In the genomic region with DNA sequence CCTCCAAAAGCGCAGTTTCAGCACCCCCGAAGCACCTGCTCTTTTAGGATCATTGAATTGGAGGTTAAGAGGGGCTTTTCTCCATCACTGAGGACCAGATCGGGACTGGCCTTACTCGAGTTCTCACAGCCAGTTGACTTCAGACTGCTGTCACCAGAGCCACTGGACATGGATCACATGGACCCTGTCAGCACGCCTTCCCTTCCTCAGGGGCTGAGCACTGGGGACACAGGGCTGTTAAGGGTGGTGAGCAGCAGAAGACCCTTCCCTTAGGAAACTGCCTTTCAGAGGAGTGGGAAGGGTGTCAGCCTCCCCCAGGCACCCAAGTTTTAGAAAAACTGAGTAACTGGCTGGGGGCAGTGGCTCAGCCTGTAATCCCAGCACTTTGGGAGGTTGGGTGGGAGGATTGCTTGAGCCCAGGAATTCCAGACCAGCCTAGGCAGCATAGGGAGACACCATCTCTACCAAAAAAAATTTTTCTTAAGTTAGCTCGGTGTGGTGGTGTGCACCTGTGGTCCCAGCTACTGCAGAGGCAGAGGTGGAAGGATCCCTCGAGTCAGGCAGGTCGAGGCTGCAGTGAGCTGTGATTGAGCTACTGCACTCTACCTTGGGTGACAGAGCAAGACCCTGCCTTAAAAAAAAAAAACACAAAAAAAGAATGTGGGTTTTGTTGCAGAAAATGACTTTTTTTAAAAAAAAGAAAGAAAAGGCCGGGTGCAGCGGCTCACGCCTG, we compare ENCODE assay signal across 12 cellular contexts. TPM values are rescaled to one million over a fixed set of nuclear protein-coding genes. Genes with fewer than 3 reads are reported as not detected.
A peak's percentile ranks its signal among the peaks of the same experiment; 100 is the strongest.
DNase-seq lines count a peak whose midpoint lies in the region; ATAC-seq and TF ChIP-seq lines count a peak whose summit lies in the region.
"Had no signal": no experiment of that assay in that cellular context is flagged by ENCODE, and none has a peak within 500 bp of the region (broad histone marks: within the 10 kb centered on the region; RNA-seq: fewer than 3 reads in every experiment).

No MANE protein-coding gene starts in this region.

- intact Hi-C loops in activated CD4-positive, alpha-beta memory T cell treated with anti-CD3 and anti-CD28 coated beads for 36 hours (cut with micrococcal nuclease), result no loop called here

- DNase-seq in activated naive CD4-positive, alpha-beta T cell treated with anti-CD3 and anti-CD28 coated beads, Interleukin-2, amount 50 U/mL, for 72 hours (ENCODE audit: low spot score in 2 of 2), result no peak
- DNase-seq in activated CD4-positive, alpha-beta memory T cell treated with anti-CD3 and anti-CD28 coated beads for 36 hours, result no peak
- DNase-seq in naive B cell (no peak), tibial nerve (ENCODE audit: low spot score in 2 of 2) (no peak), HK-2 (ENCODE audit: unreplicated experiment) (no peak), D341Med (ENCODE audit: low spot score) (no peak)
- DNase-seq: DMS79, foreskin fibroblast, GOT3, small intestine had no signal

- H3K9me3 ChIP-seq in tibial nerve, result no peaks in the 10 kb centered on the region

- no peak for ATAC-seq in activated naive CD4-positive, alpha-beta T cell treated with anti-CD3 and anti-CD28 coated beads, Interleukin-2, amount 50 U/mL, for 72 hours
- ATAC-seq in naive B cell (ENCODE audit: low read depth in 2 of 2) (no peak), GM18867 (IDR thresholded peaks at IDR 0.05; ENCODE audit: unreplicated experiment) (no peak)

- H3K9me3 Mint-ChIP-seq in activated naive CD4-positive, alpha-beta T cell treated with anti-CD3 and anti-CD28 coated beads, Interleukin-2, amount 50 U/mL, for 24 hours, result no peaks in the 10 kb centered on the region
- H3K9me3 Mint-ChIP-seq in activated naive CD4-positive, alpha-beta T cell treated with anti-CD3 and anti-CD28 coated beads, Interleukin-2, amount 50 U/mL, for 72 hours, result no peaks in the 10 kb centered on the region
- no peaks in the 10 kb centered on the region for H3K9me3 Mint-ChIP-seq in activated CD4-positive, alpha-beta memory T cell treated with anti-CD3 and anti-CD28 coated beads for 36 hours
- no peaks in the 10 kb centered on the region for H3K9me3 Mint-ChIP-seq in naive B cell

- peaks cover 64% of the 10 kb centered on the region for H3K4me1 Mint-ChIP-seq in activated naive CD4-positive, alpha-beta T cell treated with anti-CD3 and anti-CD28 coated beads, Interleukin-2, amount 50 U/mL, for 24 hours
- peaks cover 59% of the 10 kb centered on the region for H3K4me1 Mint-ChIP-seq in activated CD4-positive, alpha-beta memory T cell treated with anti-CD3 and anti-CD28 coated beads for 36 hours (ENCODE audit: low read depth)
- peaks cover 62 to 85% (median 69%) of the 10 kb centered on the region in 3 donors for H3K4me1 Mint-ChIP-seq in naive B cell

- H3K4me3 ChIP-seq in tibial nerve, result peak overlapping the region in 2 of 4 donors; percentile 54 to 59

- peak overlapping the region; percentile 37 for H3K4me3 Mint-ChIP-seq in activated naive CD4-positive, alpha-beta T cell treated with anti-CD3 and anti-CD28 coated beads, Interleukin-2, amount 50 U/mL, for 24 hours
- H3K4me3 Mint-ChIP-seq in activated CD4-positive, alpha-beta memory T cell treated with anti-CD3 and anti-CD28 coated beads for 36 hours, result no peak overlapping the region
- peak overlapping the region; percentile 75 to 96 (median 92) for H3K4me3 Mint-ChIP-seq in naive B cell

- CTCF ChIA-PET in activated CD4-positive, alpha-beta memory T cell treated with anti-CD3 and anti-CD28 coated beads for 36 hours (lab: Charles Lee), result no interaction called here

- no peaks in the 10 kb centered on the region for H3K36me3 Mint-ChIP-seq in activated naive CD4-positive, alpha-beta T cell treated with anti-CD3 and anti-CD28 coated beads, Interleukin-2, amount 50 U/mL, for 24 hours
- no peaks in the 10 kb centered on the region for H3K36me3 Mint-ChIP-seq in activated naive CD4-positive, alpha-beta T cell treated with anti-CD3 and anti-CD28 coated beads, Interleukin-2, amount 50 U/mL, for 72 hours
- no peaks in the 10 kb centered on the region for H3K36me3 Mint-ChIP-seq in activated CD4-positive, alpha-beta memory T cell treated with anti-CD3 and anti-CD28 coated beads for 36 hours
- H3K36me3 Mint-ChIP-seq in naive B cell, result no peaks in the 10 kb centered on the region

- H3K27me3 Mint-ChIP-seq in activated naive CD4-positive, alpha-beta T cell treated with anti-CD3 and anti-CD28 coated beads, Interleukin-2, amount 50 U/mL, for 24 hours, result no peaks in the 10 kb centered on the region
- H3K27me3 Mint-ChIP-seq in activated CD4-positive, alpha-beta memory T cell treated with anti-CD3 and anti-CD28 coated beads for 36 hours, result no peaks in the 10 kb centered on the region
- H3K27me3 Mint-ChIP-seq in naive B cell, result no peaks in the 10 kb centered on the region

- TF ChIP-seq CTCF in tibial nerve (IDR thresholded peaks at IDR 0.05), result no peak

- H3K27ac ChIP-seq in tibial nerve, result peak overlapping the region in 3 of 4 donors; percentile 66 to 78 (median 68)

- no peak for TF ChIP-seq POLR2A in tibial nerve (IDR thresholded peaks at IDR 0.05)

- peaks cover 0 to 40% (median 16%) of the 10 kb centered on the region in 4 donors for H3K4me1 ChIP-seq in tibial nerve

- WGBS in tibial nerve, 2 donors, result 86 to 98% methylated on average over 9 to 11 of the region's 11 CpGs

- H3K27me3 ChIP-seq in tibial nerve, result peaks cover 0 to 9% of the 10 kb centered on the region in 2 donors

- POLR2A ChIA-PET in activated CD4-positive, alpha-beta memory T cell treated with anti-CD3 and anti-CD28 coated beads for 36 hours (lab: Charles Lee), result no interaction called here

- no peak for TF ChIP-seq EP300 in tibial nerve (IDR thresholded peaks at IDR 0.05)

- no peaks in the 10 kb centered on the region for H3K36me3 ChIP-seq in tibial nerve

- H3K27ac Mint-ChIP-seq in activated naive CD4-positive, alpha-beta T cell treated with anti-CD3 and anti-CD28 coated beads, Interleukin-2, amount 50 U/mL, for 24 hours, result no peak overlapping the region
- H3K27ac Mint-ChIP-seq in activated naive CD4-positive, alpha-beta T cell treated with anti-CD3 and anti-CD28 coated beads, Interleukin-2, amount 50 U/mL, for 72 hours, result no peak overlapping the region
- peak overlapping the region; percentile 31 for H3K27ac Mint-ChIP-seq in activated CD4-positive, alpha-beta memory T cell treated with anti-CD3 and anti-CD28 coated beads for 36 hours
- H3K27ac Mint-ChIP-seq in naive B cell, result peak overlapping the region; percentile 93 to 99 (median 97)

RNA-seq across cellular contexts. Expression of a gene that starts 0.6 kb away (rescaled TPM):
- total RNA-seq in activated naive CD4-positive, alpha-beta T cell treated with anti-CD3 and anti-CD28 coated beads, Interleukin-2, amount 50 U/mL, for 72 hours, result under 1 TPM; 0.29 to 0.68 TPM
- total RNA-seq in activated CD4-positive, alpha-beta memory T cell treated with anti-CD3 and anti-CD28 coated beads for 36 hours, result under 1 TPM; 0.24 to 0.27 TPM
- 100 to 1,000 TPM; 106 to 197 (median 132) TPM for polyA plus RNA-seq in naive B cell (ENCODE audit: low read depth in 6 of 6)
- 10 to 100 TPM; 18.4 to 63.9 (median 22.6) TPM for total RNA-seq in tibial nerve

RNA-seq across cellular contexts. Expression of a gene that starts 31.6 kb away (rescaled TPM):
- total RNA-seq in activated naive CD4-positive, alpha-beta T cell treated with anti-CD3 and anti-CD28 coated beads, Interleukin-2, amount 50 U/mL, for 72 hours, result 10 to 100 TPM; 12.8 to 16.5 TPM
- 10 to 100 TPM in 1 of 2 experiments, 1 to 10 TPM in 1; 8.3 to 12.1 TPM for total RNA-seq in activated CD4-positive, alpha-beta memory T cell treated with anti-CD3 and anti-CD28 coated beads for 36 hours
- 1 to 10 TPM in 3 of 6 donors, under 1 TPM in 3; 0.15 to 2.3 (median 0.91) TPM for polyA plus RNA-seq in naive B cell (ENCODE audit: low read depth in 6 of 6)
- total RNA-seq in tibial nerve, result 10 to 100 TPM; 26.4 to 39.9 (median 34.6) TPM

RNA-seq across cellular contexts. Expression of a gene that starts 36.4 kb away (rescaled TPM):
- total RNA-seq in activated naive CD4-positive, alpha-beta T cell treated with anti-CD3 and anti-CD28 coated beads, Interleukin-2, amount 50 U/mL, for 72 hours, result 100 to 1,000 TPM in 1 of 2 donors, 10 to 100 TPM in 1; 55.4 to 110 TPM
- 10 to 100 TPM; 76.4 TPM for total RNA-seq in activated CD4-positive, alpha-beta memory T cell treated with anti-CD3 and anti-CD28 coated beads for 36 hours
- polyA plus RNA-seq in naive B cell (ENCODE audit: low read depth in 6 of 6), result 10 to 100 TPM; 27.6 to 65.1 (median 52.8) TPM
- total RNA-seq in tibial nerve, result 10 to 100 TPM; 28.2 to 79.3 (median 69.4) TPM

Comparison
In these comparisons a context has a peak if more than half of its experiments do, and no peak if none do; other contexts are left out.
1. H3K27ac Mint-ChIP-seq: peak in activated CD4-positive, alpha-beta memory T cell treated with anti-CD3 and anti-CD28 coated beads for 36 hours (single experiment) and naive B cell (6 of 6); none in activated naive CD4-positive, alpha-beta T cell treated with anti-CD3 and anti-CD28 coated beads, Interleukin-2, amount 50 U/mL, for 24 hours (single experiment) and activated naive CD4-positive, alpha-beta T cell treated with anti-CD3 and anti-CD28 coated beads, Interleukin-2, amount 50 U/mL, for 72 hours (0 of 2).
2. RNA of a gene that starts 0.6 kb away (total RNA-seq): 18.4 to 63.9 TPM in tibial nerve; 0.29 to 0.68 TPM in activated naive CD4-positive, alpha-beta T cell treated with anti-CD3 and anti-CD28 coated beads, Interleukin-2, amount 50 U/mL, for 72 hours and 0.24 to 0.27 TPM in activated CD4-positive, alpha-beta memory T cell treated with anti-CD3 and anti-CD28 coated beads for 36 hours; every median in the first group is over 10 times any median in the second.